Comparison of ENCODE assay signal across 11 cellular contexts in genomic region chr3:106534206-106534605, GRCh38.
A peak's percentile ranks its signal among the peaks of the same experiment; 100 is the strongest.
DNase-seq lines count a peak whose midpoint lies in the region; ATAC-seq and TF ChIP-seq lines count a peak whose summit lies in the region.
"Had no signal": no experiment of that assay in that cellular context is flagged by ENCODE, and none has a peak within 500 bp of the region (broad histone marks: within the 10 kb centered on the region; RNA-seq: fewer than 3 reads in every experiment).

No MANE protein-coding gene starts in this region.

- H3K9me3 ChIP-seq in right lobe of liver, result no peaks in the 10 kb centered on the region

- intact Hi-C loops in Calu3 (cut with micrococcal nuclease; ENCODE audit: unreplicated experiment) (no loop called here), right lobe of liver (cut with DNase I) (no loop called here)
- intact Hi-C loops in activated naive CD4-positive, alpha-beta T cell treated with anti-CD3 and anti-CD28 coated beads for 36 hours (cut with micrococcal nuclease), result loop anchor here (1.0 to 5.0 kb wide), 4 partner anchors 60 to 1167 kb away; partner anchors contain the start of gene ALCAM

- H3K27me3 Mint-ChIP-seq in Calu3 (ENCODE audit: unreplicated experiment) (no peaks in the 10 kb centered on the region), T-cell (peaks cover 0 to 3% of the 10 kb centered on the region in 2 donors)
- H3K27me3 Mint-ChIP-seq in activated naive CD4-positive, alpha-beta T cell treated with anti-CD3 and anti-CD28 coated beads for 36 hours (ENCODE audit: low read depth), result peaks cover 7% of the 10 kb centered on the region

- no peak for TF ChIP-seq POLR2A in right lobe of liver (IDR thresholded peaks at IDR 0.05)

- H3K4me1 ChIP-seq in right lobe of liver, result no peaks in the 10 kb centered on the region
- H3K4me1 ChIP-seq: left ventricle myocardium inferior, tibial nerve had no signal

- DNase-seq in Calu3 (peak; percentile 64), T-cell (peak in 32 of 34 experiments; percentile 1 to 44 (median 21)), HUDEP-2 (lab: John Stamatoyannopoulos, UW; ENCODE audit: unreplicated experiment in 76 of 76) (no peak), right lobe of liver (no peak)
- DNase-seq in activated naive CD4-positive, alpha-beta T cell treated with anti-CD3 and anti-CD28 coated beads for 36 hours, result peak; percentile 69
- DNase-seq in stimulated activated CD4-positive, alpha-beta T cell treated with anti-CD3 and anti-CD28 coated beads, Interleukin-12 subunit alpha, Interleukin-12 subunit beta, amount 100 ng/mL, for 24 hours (ENCODE audit: low read depth in 2 of 2), result peak; percentile 22 to 51
- DNase-seq: left ventricle myocardium inferior had no signal

- H3K27ac Mint-ChIP-seq in Calu3 (ENCODE audit: unreplicated experiment), result no peak overlapping the region
- peak overlapping the region in 1 of 2 donors; percentile 8 for H3K27ac Mint-ChIP-seq in T-cell
- H3K27ac Mint-ChIP-seq in activated naive CD4-positive, alpha-beta T cell treated with anti-CD3 and anti-CD28 coated beads for 36 hours, result no peak overlapping the region
- H3K27ac Mint-ChIP-seq: WTC11 had no signal

- CTCF ChIA-PET in Calu3 (lab: Charles Lee), result no interaction called here
- CTCF ChIA-PET in T-cell (lab: Charles Lee), result no interaction called here
- CTCF ChIA-PET in activated naive CD4-positive, alpha-beta T cell treated with anti-CD3 and anti-CD28 coated beads for 36 hours (lab: Charles Lee), result no interaction called here

- no peak overlapping the region for H3K4me3 Mint-ChIP-seq in Calu3 (ENCODE audit: low read depth, unreplicated experiment)
- no peak overlapping the region for H3K4me3 Mint-ChIP-seq in T-cell
- no peak overlapping the region for H3K4me3 Mint-ChIP-seq in activated naive CD4-positive, alpha-beta T cell treated with anti-CD3 and anti-CD28 coated beads for 36 hours
- H3K4me3 Mint-ChIP-seq: WTC11 had no signal

- no peak for TF ChIP-seq CTCF in Calu3 (IDR thresholded peaks at IDR 0.05; ENCODE audit: unreplicated experiment)
- TF ChIP-seq CTCF in right lobe of liver (IDR thresholded peaks at IDR 0.05), result no peak

- no peaks in the 10 kb centered on the region for H3K36me3 ChIP-seq in right lobe of liver
- H3K36me3 ChIP-seq: left ventricle myocardium inferior, tibial nerve had no signal

- no peak overlapping the region for H3K27ac ChIP-seq in right lobe of liver
- H3K27ac ChIP-seq: left ventricle myocardium inferior, tibial nerve had no signal

- H3K27me3 ChIP-seq in right lobe of liver, result no peaks in the 10 kb centered on the region
- H3K27me3 ChIP-seq: tibial nerve had no signal

- H3K9me3 Mint-ChIP-seq in Calu3 (ENCODE audit: low read depth, unreplicated experiment) (peaks cover 4% of the 10 kb centered on the region), T-cell (peaks cover 17 to 22% (median 19%) of the 10 kb centered on the region in 3 donors)
- H3K9me3 Mint-ChIP-seq in activated naive CD4-positive, alpha-beta T cell treated with anti-CD3 and anti-CD28 coated beads for 36 hours, result peaks cover 26% of the 10 kb centered on the region

- POLR2A ChIA-PET in T-cell (lab: Charles Lee), result interaction anchor here in 1 of 2 donors (0.6 kb wide), 1 partner anchor 1431 kb away, joined by 3 read pairs; no protein-coding TSS in a partner anchor

- ATAC-seq in T-cell (replicated peaks in 1 of 4), result peak; percentile 85 to 99 (median 92)
- no peak for ATAC-seq in HG03439 (IDR thresholded peaks at IDR 0.05; ENCODE audit: unreplicated experiment)
- no peak for ATAC-seq in HG03520 (IDR thresholded peaks at IDR 0.05; ENCODE audit: unreplicated experiment)
- ATAC-seq in right lobe of liver, result no peak
- ATAC-seq: WTC11 had no signal

- H3K36me3 Mint-ChIP-seq in Calu3 (ENCODE audit: insufficient read depth, unreplicated experiment) (no peaks in the 10 kb centered on the region), T-cell (no peaks in the 10 kb centered on the region)
- peaks cover 10% of the 10 kb centered on the region for H3K36me3 Mint-ChIP-seq in activated naive CD4-positive, alpha-beta T cell treated with anti-CD3 and anti-CD28 coated beads for 36 hours (ENCODE audit: low read depth)

- no peak overlapping the region for H3K4me3 ChIP-seq in right lobe of liver
- H3K4me3 ChIP-seq: left ventricle myocardium inferior, tibial nerve had no signal

- 80% methylated on average over 1 of the region's 9 CpGs for WGBS in right lobe of liver (ENCODE audit: insufficient coverage, low coverage, low lambda C conversion rate, missing lambda C conversion rate)

- H3K4me1 Mint-ChIP-seq in Calu3 (ENCODE audit: low read depth, unreplicated experiment) (peaks cover 8% of the 10 kb centered on the region), T-cell (peaks cover 0 to 20% (median 17%) of the 10 kb centered on the region in 3 donors)
- H3K4me1 Mint-ChIP-seq in activated naive CD4-positive, alpha-beta T cell treated with anti-CD3 and anti-CD28 coated beads for 36 hours (ENCODE audit: low read depth), result peaks cover 15% of the 10 kb centered on the region

- no TSS peak for BruUV-seq in Calu3 (replicated peaks; lab: Mats Ljungman, UMichigan)

Comparison
In these comparisons a context has a peak if more than half of its experiments do, and no peak if none do; other contexts are left out.
1. DNase-seq: peak in Calu3 (single experiment), T-cell (32 of 34), activated naive CD4-positive, alpha-beta T cell treated with anti-CD3 and anti-CD28 coated beads for 36 hours (single experiment) and stimulated activated CD4-positive, alpha-beta T cell treated with anti-CD3 and anti-CD28 coated beads, Interleukin-12 subunit alpha, Interleukin-12 subunit beta, amount 100 ng/mL, for 24 hours (2 of 2); none in HUDEP-2 (0 of 76) and right lobe of liver (0 of 3).
2. ATAC-seq: peak in T-cell (4 of 4); none in HG03439 (single experiment), HG03520 (single experiment) and right lobe of liver (0 of 4).